In genomic region chr18:56282234-56283104, GRCh38 we compare ENCODE assay signal across 32 cellular contexts.
"Had no signal": no experiment of that assay in that cellular context is flagged by ENCODE, and none has a peak within 500 bp of the region (broad histone marks: within the 10 kb centered on the region; RNA-seq: fewer than 3 reads in every experiment).

No MANE protein-coding gene starts in this region.

- H3K9me3 ChIP-seq: psoas muscle, suprapubic skin, testis, tibial artery, transverse colon, upper lobe of right lung, uterus had no signal

- H3K27me3 ChIP-seq: neutrophil, spleen, suprapubic skin, testis, tibial artery, transverse colon, upper lobe of right lung, uterus had no signal

- ATAC-seq: naive thymus-derived CD8-positive, alpha-beta T cell; natural killer cell treated with Interleukin-12 subunit alpha and Interleukin-12 subunit beta and Interleukin-15 and Interleukin-18, amount 100 ng/mL, for 72 hours; psoas muscle; right cardiac atrium; sciatic nerve; stimulated activated memory B cell treated with anti-CD40 and anti-IgM and Interleukin-4, amounts not matched to agents 10 μg/mL and 1 μg/mL and 100 μg/mL, for 72 hours; stimulated activated naive CD8-positive, alpha-beta T cell treated with anti-CD3 and anti-CD28 coated beads, Interleukin-15, amount 100 ng/mL, for 72 hours; stimulated activated naive CD8-positive, alpha-beta T cell treated with anti-CD3 and anti-CD28 coated beads, Interleukin-15, Interleukin-2, amounts not matched to agents 100 U/mL and 50 U/mL, for 24 hours; upper lobe of right lung had no signal

- H3K36me3 ChIP-seq: neutrophil, spleen, suprapubic skin, tibial artery, transverse colon, upper lobe of right lung, uterus had no signal

- DNase-seq: naive thymus-derived CD8-positive, alpha-beta T cell; nephron progenitor cell; nucleus accumbens; posterior cingulate gyrus; psoas muscle; right cardiac atrium; spleen; stimulated activated CD4-positive, alpha-beta T cell treated with anti-CD3 and anti-CD28 coated beads, Interleukin-12 subunit alpha, Interleukin-12 subunit beta, amount 100 ng/mL, for 4 hours; stimulated activated CD4-positive, alpha-beta T cell treated with anti-CD3 and anti-CD28 coated beads, Interleukin-1b, Interleukin-23, amount 100 ng/mL, for 48 hours; stimulated activated CD4-positive, alpha-beta T cell treated with anti-CD3 and anti-CD28 coated beads, Interleukin-4, amount 100 ng/mL, for 1 hour; stimulated activated CD4-positive, alpha-beta T cell treated with anti-CD3 and anti-CD28 coated beads, Interleukin-4, amount 100 ng/mL, for 4 hours; stimulated activated CD8-positive, alpha-beta memory T cell treated with anti-CD3 and anti-CD28 coated beads, Interleukin-4, amount 100 ng/mL, for 48 hours; stimulated activated naive CD4-positive, alpha-beta T cell; stimulated activated naive CD8-positive, alpha-beta T cell treated with anti-CD3 and anti-CD28 coated beads, Interleukin-15, amount 100 ng/mL, for 72 hours; stimulated activated naive CD8-positive, alpha-beta T cell treated with anti-CD3 and anti-CD28 coated beads, Interleukin-15, Interleukin-2, amounts not matched to agents 100 U/mL and 50 U/mL, for 24 hours; substantia nigra; testis; tibial artery; transverse colon; upper lobe of right lung; uterus had no signal

- H2AFZ ChIP-seq: parathyroid adenoma had no signal

- H3K27me3 Mint-ChIP-seq: natural killer cell treated with Interleukin-12 subunit alpha and Interleukin-12 subunit beta and Interleukin-15 and Interleukin-18, amount 100 ng/mL, for 72 hours; stimulated activated memory B cell treated with anti-CD40 and anti-IgM and Interleukin-4, amounts not matched to agents 10 μg/mL and 1 μg/mL and 100 μg/mL, for 72 hours; stimulated activated naive CD8-positive, alpha-beta T cell treated with anti-CD3 and anti-CD28 coated beads, Interleukin-15, amount 100 ng/mL, for 72 hours had no signal

- H3K79me2 ChIP-seq: parathyroid adenoma had no signal

- H3K4me1 ChIP-seq: parathyroid adenoma, psoas muscle, spleen, suprapubic skin, testis, tibial artery, transverse colon, upper lobe of right lung, uterus had no signal

- H3K36me3 Mint-ChIP-seq: naive thymus-derived CD8-positive, alpha-beta T cell; natural killer cell treated with Interleukin-12 subunit alpha and Interleukin-12 subunit beta and Interleukin-15 and Interleukin-18, amount 100 ng/mL, for 72 hours; stimulated activated memory B cell treated with anti-CD40 and anti-IgM and Interleukin-4, amounts not matched to agents 10 μg/mL and 1 μg/mL and 100 μg/mL, for 72 hours; type B pancreatic cell had no signal

- H3K9me3 Mint-ChIP-seq: neural crest cell, type B pancreatic cell had no signal

- H3K27ac Mint-ChIP-seq: naive thymus-derived CD8-positive, alpha-beta T cell; natural killer cell treated with Interleukin-12 subunit alpha and Interleukin-12 subunit beta and Interleukin-15 and Interleukin-18, amount 100 ng/mL, for 72 hours; nephron progenitor cell; progenitor cell of endocrine pancreas; stimulated activated memory B cell treated with anti-CD40 and anti-IgM and Interleukin-4, amounts not matched to agents 10 μg/mL and 1 μg/mL and 100 μg/mL, for 72 hours; stimulated activated naive CD8-positive, alpha-beta T cell treated with anti-CD3 and anti-CD28 coated beads, Interleukin-15, amount 100 ng/mL, for 72 hours; type B pancreatic cell had no signal

- H3K4me2 ChIP-seq: smooth muscle cell had no signal

- H3K27ac ChIP-seq: neutrophil, parathyroid adenoma, psoas muscle, skin epidermis, spleen, suprapubic skin, testis, tibial artery, transverse colon, upper lobe of right lung, uterus had no signal

- H3K4me3 ChIP-seq: psoas muscle, skin epidermis, smooth muscle cell, spleen, suprapubic skin, testis, tibial artery, transverse colon, upper lobe of right lung, uterus had no signal

- H3K9ac ChIP-seq: parathyroid adenoma had no signal

- H3K4me3 Mint-ChIP-seq: naive thymus-derived CD8-positive, alpha-beta T cell; natural killer cell treated with Interleukin-12 subunit alpha and Interleukin-12 subunit beta and Interleukin-15 and Interleukin-18, amount 100 ng/mL, for 72 hours; nephron progenitor cell; neural crest cell; stimulated activated memory B cell treated with anti-CD40 and anti-IgM and Interleukin-4, amounts not matched to agents 10 μg/mL and 1 μg/mL and 100 μg/mL, for 72 hours; stimulated activated naive CD8-positive, alpha-beta T cell treated with anti-CD3 and anti-CD28 coated beads, Interleukin-15, amount 100 ng/mL, for 72 hours; type B pancreatic cell had no signal

- H3K4me1 Mint-ChIP-seq: naive thymus-derived CD8-positive, alpha-beta T cell; stimulated activated memory B cell treated with anti-CD40 and anti-IgM and Interleukin-4, amounts not matched to agents 10 μg/mL and 1 μg/mL and 100 μg/mL, for 72 hours; stimulated activated naive CD8-positive, alpha-beta T cell treated with anti-CD3 and anti-CD28 coated beads, Interleukin-15, amount 100 ng/mL, for 72 hours had no signal
